ENCODE assay signal across 16 cellular contexts in genomic region chr3:14410106-14410500, GRCh38. TPM values are rescaled to one million over a fixed set of nuclear protein-coding genes. Genes with fewer than 3 reads are reported as not detected.
DNase-seq lines count a peak whose midpoint lies in the region; ATAC-seq and TF ChIP-seq lines count a peak whose summit lies in the region.
"Had no signal": no experiment of that assay in that cellular context is flagged by ENCODE, and none has a peak within 500 bp of the region (broad histone marks: within the 10 kb centered on the region; RNA-seq: fewer than 3 reads in every experiment).

No MANE protein-coding gene starts in this region.

- H3K36me3 Mint-ChIP-seq in CD4-positive, CD25-positive, alpha-beta regulatory T cell = peaks cover 20% of the 10 kb centered on the region
- peaks cover 35% of the 10 kb centered on the region for H3K36me3 Mint-ChIP-seq in activated naive CD8-positive, alpha-beta T cell treated with anti-CD3 and anti-CD28 coated beads for 36 hours

- H3K9me2 ChIP-seq in Loucy (replicated peaks; ENCODE audit: low read depth, low read length) = no peaks in the 10 kb centered on the region

- H2BK12ac ChIP-seq in trophoblast cell (ENCODE audit: low read length) = no peak overlapping the region

- TF ChIP-seq CTCF in Loucy (conservative IDR thresholded peaks at IDR 0.05; ENCODE audit: low read length) = no peak

- H2AK5ac ChIP-seq in trophoblast cell (ENCODE audit: low read length) = no peak overlapping the region

- no peak overlapping the region for H3K23ac ChIP-seq in trophoblast cell (ENCODE audit: low read length)

- H2AFZ ChIP-seq in Loucy (ENCODE audit: low read length) (no peak overlapping the region), trophoblast cell (ENCODE audit: insufficient read depth, low read length, poor library complexity) (no peak overlapping the region)

- H3K9me3 ChIP-seq in CD4-positive, CD25-positive, alpha-beta regulatory T cell (ENCODE audit: control insufficient read depth in 2 of 2, low read length in 2 of 2) = no peaks in the 10 kb centered on the region
- H3K9me3 ChIP-seq in Loucy (ENCODE audit: insufficient read depth, low read depth, low read length) (no peaks in the 10 kb centered on the region), trophoblast cell (ENCODE audit: insufficient read depth, low read depth, low read length) (no peaks in the 10 kb centered on the region)
- H3K9me3 ChIP-seq: Caco-2, right atrium auricular region, thoracic aorta had no signal

- H3K9ac ChIP-seq in Loucy (ENCODE audit: low read depth, low read length, poor library complexity, severe bottlenecking) (peak overlapping the region; percentile 75), trophoblast cell (ENCODE audit: low read length) (no peak overlapping the region)
- H3K9ac ChIP-seq: KMS-11 had no signal

- peak overlapping the region; percentile 45 for H4K91ac ChIP-seq in trophoblast cell (ENCODE audit: low read depth, low read length)

- no peak for ATAC-seq in CD4-positive, CD25-positive, alpha-beta regulatory T cell (ENCODE audit: low read depth in 2 of 2)
- ATAC-seq in GM21447 (IDR thresholded peaks at IDR 0.05; ENCODE audit: unreplicated experiment) = no peak
- ATAC-seq in HG03095 (IDR thresholded peaks at IDR 0.05; ENCODE audit: unreplicated experiment) = no peak
- no peak for ATAC-seq in GM21367 (IDR thresholded peaks at IDR 0.05; ENCODE audit: unreplicated experiment)

- no peaks in the 10 kb centered on the region for H3K9me3 Mint-ChIP-seq in CD4-positive, CD25-positive, alpha-beta regulatory T cell
- H3K9me3 Mint-ChIP-seq in activated naive CD8-positive, alpha-beta T cell treated with anti-CD3 and anti-CD28 coated beads for 36 hours = no peaks in the 10 kb centered on the region
- H3K9me3 Mint-ChIP-seq: immature natural killer cell had no signal

- no peaks in the 10 kb centered on the region for H3K27me3 Mint-ChIP-seq in CD4-positive, CD25-positive, alpha-beta regulatory T cell
- H3K27me3 Mint-ChIP-seq in activated naive CD8-positive, alpha-beta T cell treated with anti-CD3 and anti-CD28 coated beads for 36 hours = no peaks in the 10 kb centered on the region

- H3K4ac ChIP-seq in trophoblast cell (ENCODE audit: low read depth, low read length) = peak overlapping the region; percentile 12

- peak overlapping the region; percentile 30 for H3K14ac ChIP-seq in trophoblast cell (ENCODE audit: low read length)

- H4K12ac ChIP-seq in trophoblast cell (ENCODE audit: low read depth, low read length) = no peak overlapping the region

- no peak overlapping the region for H2BK5ac ChIP-seq in trophoblast cell (ENCODE audit: low read depth, low read length, poor library complexity)

- H2BK120ac ChIP-seq in trophoblast cell (ENCODE audit: insufficient read depth, low read length, poor library complexity) = no peak overlapping the region

- WGBS in trophoblast cell (ENCODE audit: extremely low coverage, insufficient coverage, insufficient read length) = no CpG with 5 or more reads among the region's 5 CpGs

- H3K79me2 ChIP-seq in Loucy (ENCODE audit: insufficient read depth, low read length) = peaks cover 77% of the 10 kb centered on the region
- H3K79me2 ChIP-seq in trophoblast cell (ENCODE audit: control insufficient read depth, insufficient read depth, low read length, poor library complexity) = peaks cover under 1% of the 10 kb centered on the region

- no peak overlapping the region for H3K4me3 ChIP-seq in CD4-positive, CD25-positive, alpha-beta regulatory T cell (ENCODE audit: low read depth, low read length)
- H3K4me3 ChIP-seq in Loucy (ENCODE audit: low read length, poor library complexity, severe bottlenecking) (peak overlapping the region; percentile 59), trophoblast cell (ENCODE audit: low read depth, low read length) (no peak overlapping the region)
- H3K4me3 ChIP-seq: right atrium auricular region, SK-N-MC, thoracic aorta had no signal

- H4K8ac ChIP-seq in trophoblast cell (ENCODE audit: low read depth, low read length) = no peak overlapping the region

- peak overlapping the region; percentile 60 for H3K18ac ChIP-seq in trophoblast cell (ENCODE audit: low read length)

- peaks cover 8% of the 10 kb centered on the region for H3K79me1 ChIP-seq in trophoblast cell (ENCODE audit: low read length)

- H3K27ac ChIP-seq in CD4-positive, CD25-positive, alpha-beta regulatory T cell (ENCODE audit: insufficient read depth, low read length, poor library complexity, severe bottlenecking) = no peak overlapping the region
- H3K27ac ChIP-seq in trophoblast cell (ENCODE audit: low read depth, low read length) (no peak overlapping the region), substantia nigra (ENCODE audit: low read depth, low read length, poor library complexity, severe bottlenecking) (no peak overlapping the region)
- H3K27ac ChIP-seq: KMS-11, SK-N-MC had no signal

- H3K27me3 ChIP-seq in CD4-positive, CD25-positive, alpha-beta regulatory T cell (ENCODE audit: control insufficient read depth, insufficient read depth, low read length) = no peaks in the 10 kb centered on the region
- no peaks in the 10 kb centered on the region for H3K27me3 ChIP-seq in Loucy (ENCODE audit: insufficient read depth, low read length, poor library complexity, severe bottlenecking)
- H3K27me3 ChIP-seq in trophoblast cell (ENCODE audit: insufficient read depth, low read length) = no peaks in the 10 kb centered on the region
- H3K27me3 ChIP-seq: right atrium auricular region had no signal

- DNase-seq in CD4-positive, CD25-positive, alpha-beta regulatory T cell = no peak
- DNase-seq in activated naive CD8-positive, alpha-beta T cell treated with anti-CD3 and anti-CD28 coated beads for 36 hours = no peak
- no peak for DNase-seq in trophoblast cell
- no peak for DNase-seq in substantia nigra (lab: John Stamatoyannopoulos, UW)
- DNase-seq: activated gamma-delta T cell treated with Interleukin-2 at 50 U/mL for 16 hours, Caco-2, immature natural killer cell, NCI-H2081 treated with DMSO at 0.1 percent for 48 hours had no signal

- peaks cover 29% of the 10 kb centered on the region for H3K36me3 ChIP-seq in CD4-positive, CD25-positive, alpha-beta regulatory T cell (ENCODE audit: control insufficient read depth, insufficient read depth, low read length)
- H3K36me3 ChIP-seq in Loucy (ENCODE audit: insufficient read depth, low read length) = no peaks in the 10 kb centered on the region
- peaks cover 22 to 28% of the 10 kb centered on the region in 2 experiments for H3K36me3 ChIP-seq in trophoblast cell (ENCODE audit: control insufficient read depth in 1 of 2, insufficient read depth in 2 of 2, low read length in 2 of 2)
- H3K36me3 ChIP-seq: right atrium auricular region had no signal

- H3K4me3 Mint-ChIP-seq in CD4-positive, CD25-positive, alpha-beta regulatory T cell = peak overlapping the region in 1 of 4 donors; percentile 63
- H3K4me3 Mint-ChIP-seq in activated naive CD8-positive, alpha-beta T cell treated with anti-CD3 and anti-CD28 coated beads for 36 hours = peak overlapping the region; percentile 25
- H3K4me3 Mint-ChIP-seq: immature natural killer cell had no signal

- peaks cover 16% of the 10 kb centered on the region for H4K20me1 ChIP-seq in Loucy (ENCODE audit: insufficient read depth, low read length, poor library complexity, severe bottlenecking)

- H3K4me2 ChIP-seq in Loucy (ENCODE audit: low read depth, low read length, poor library complexity, severe bottlenecking) = peak overlapping the region; percentile 74
- no peak overlapping the region for H3K4me2 ChIP-seq in trophoblast cell (ENCODE audit: low read length)
- H3K4me2 ChIP-seq: KMS-11 had no signal

- H3K27ac Mint-ChIP-seq in CD4-positive, CD25-positive, alpha-beta regulatory T cell = peak overlapping the region in 2 of 3 donors; percentile 32 to 80
- peak overlapping the region; percentile 86 for H3K27ac Mint-ChIP-seq in activated naive CD8-positive, alpha-beta T cell treated with anti-CD3 and anti-CD28 coated beads for 36 hours

- peaks cover 48% of the 10 kb centered on the region for H3K4me1 ChIP-seq in CD4-positive, CD25-positive, alpha-beta regulatory T cell (ENCODE audit: control insufficient read depth, insufficient read depth, low read length, poor library complexity, severe bottlenecking)
- H3K4me1 ChIP-seq in Loucy (ENCODE audit: insufficient read depth, low read length, poor library complexity, severe bottlenecking) (peaks cover 46% of the 10 kb centered on the region), trophoblast cell (ENCODE audit: control insufficient read depth in 1 of 2, insufficient read depth in 2 of 2, low read length in 2 of 2) (peaks cover 21 to 24% of the 10 kb centered on the region in 2 experiments)

- H3K4me1 Mint-ChIP-seq in CD4-positive, CD25-positive, alpha-beta regulatory T cell = peaks cover 20 to 72% (median 47%) of the 10 kb centered on the region in 4 donors
- H3K4me1 Mint-ChIP-seq in activated naive CD8-positive, alpha-beta T cell treated with anti-CD3 and anti-CD28 coated beads for 36 hours = peaks cover 52% of the 10 kb centered on the region

- H3F3A ChIP-seq in Loucy (ENCODE audit: low read depth) = no peaks in the 10 kb centered on the region

RNA-seq across cellular contexts. Expression of gene SLC6A6, which starts 7.7 kb away (rescaled TPM):
- 73.3 TPM for total RNA-seq in CD4-positive, CD25-positive, alpha-beta regulatory T cell
- polyA plus RNA-seq in CD4-positive, CD25-positive, alpha-beta regulatory T cell = 10 to 100 TPM in 1 of 4 donors, 1 to 10 TPM in 3; 6.9 to 12.9 (median 8.2) TPM
- 10 to 100 TPM; 38.6 to 38.7 TPM for total RNA-seq in activated naive CD8-positive, alpha-beta T cell treated with anti-CD3 and anti-CD28 coated beads for 36 hours
- 64.5 and 69.3 TPM in 2 replicates for polyA plus RNA-seq in trophoblast cell (2013)
